ENCODE assay signal across 1 cellular context in genomic region chr4:40334591-40335507, GRCh38.
TF ChIP-seq lines count a peak whose summit lies in the region.

CHRNA9 (plus strand) TSS chr4:40335333; CDS start chr4:40335468, 135 bp downstream.

TF ChIP-seq in H1, 55 proteins besides CTCF, POLR2A, EP300 and RAD21 (continued from another document):
- TF ChIP-seq RNF2 (IDR thresholded peaks at IDR 0.05; ENCODE audit: borderline replicate concordance, low read depth, low read length, missing control alignments, poor library complexity, severe bottlenecking) (no peak), RXRA (IDR thresholded peaks at IDR 0.05; ENCODE audit: insufficient read depth, low read depth, low read length) (no peak), E2F6 (IDR thresholded peaks at IDR 0.05) (peak; percentile 82), JUN (IDR thresholded peaks at IDR 0.05; ENCODE audit: low read depth, low read length) (no peak), USF2 (IDR thresholded peaks at IDR 0.05; ENCODE audit: low read length) (no peak), TBP (IDR thresholded peaks at IDR 0.05; ENCODE audit: low read depth, low read length) (peak; percentile 24; the same call in 1 of the 2 replicates), PHF8 (conservative IDR thresholded peaks at IDR 0.05; ENCODE audit: low read depth, low read length) (0 out of 2 replicates have a peak, but pooled peaks have one; percentile 18)
- TF ChIP-seq, protein P1, sequence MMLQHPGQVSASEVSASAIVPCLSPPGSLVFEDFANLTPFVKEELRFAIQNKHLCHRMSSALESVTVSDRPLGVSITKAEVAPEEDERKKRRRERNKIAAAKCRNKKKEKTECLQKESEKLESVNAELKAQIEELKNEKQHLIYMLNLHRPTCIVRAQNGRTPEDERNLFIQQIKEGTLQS (IDR thresholded peaks at IDR 0.05; ENCODE audit: insufficient read depth, low read depth, low read length): no peak
- TF ChIP-seq, protein P2, sequence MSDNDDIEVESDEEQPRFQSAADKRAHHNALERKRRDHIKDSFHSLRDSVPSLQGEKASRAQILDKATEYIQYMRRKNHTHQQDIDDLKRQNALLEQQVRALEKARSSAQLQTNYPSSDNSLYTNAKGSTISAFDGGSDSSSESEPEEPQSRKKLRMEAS (IDR thresholded peaks at IDR 0.05): peak; percentile 71
